ENCODE assay signal across 8 cellular contexts in genomic region chr7:32670105-32670504, GRCh38.
A peak's percentile ranks its signal among the peaks of the same experiment; 100 is the strongest.
DNase-seq lines count a peak whose midpoint lies in the region; ATAC-seq and TF ChIP-seq lines count a peak whose summit lies in the region.

No MANE protein-coding gene starts in this region.

- in situ Hi-C loops in astrocyte of the spinal cord (cut with HindIII; ENCODE audit: low sequenced_read_pairs), result no loop called here

- CTCF ChIA-PET in activated CD4-positive, alpha-beta memory T cell treated with anti-CD3 and anti-CD28 coated beads for 36 hours (lab: Charles Lee), result no interaction called here

- H3K36me3 Mint-ChIP-seq in activated CD4-positive, alpha-beta memory T cell treated with anti-CD3 and anti-CD28 coated beads for 36 hours, result no peaks in the 10 kb centered on the region

- 0 out of 22 replicates have a peak overlapping the region, but pooled peaks of 3 of the 11 experiments have one; percentile 4 to 23 (median 9) for H3K9ac ChIP-seq in BLaER1 treated with 17β-estradiol and CSF1 and Interleukin-3, amounts not matched to agents 10 nM and 100 nM
- H3K9ac ChIP-seq in HUES6 (ENCODE audit: low read length), result no peak overlapping the region

- no peaks in the 10 kb centered on the region for H3K9me3 Mint-ChIP-seq in activated CD4-positive, alpha-beta memory T cell treated with anti-CD3 and anti-CD28 coated beads for 36 hours

- H3K27ac ChIP-seq in BLaER1 treated with 17β-estradiol and CSF1 and Interleukin-3, amounts not matched to agents 10 nM and 100 nM, result peak overlapping the region in 5 of 11 experiments; percentile 10 to 67 (median 38); a peak in 5 of 22 replicates
- peak overlapping the region; percentile 7; the same call in 1 of the 2 replicates for H3K27ac ChIP-seq in HUES6 (ENCODE audit: low read depth, low read length)
- no peak overlapping the region for H3K27ac ChIP-seq in right lobe of liver

- no peaks in the 10 kb centered on the region for H3K4me1 Mint-ChIP-seq in activated CD4-positive, alpha-beta memory T cell treated with anti-CD3 and anti-CD28 coated beads for 36 hours (ENCODE audit: low read depth)

- no peaks in the 10 kb centered on the region for H4K20me1 ChIP-seq in BLaER1 treated with 17β-estradiol and CSF1 and Interleukin-3, amounts not matched to agents 10 nM and 100 nM

- ATAC-seq in right lobe of liver, result peak; percentile 71 to 90 (median 88)
- no peak for ATAC-seq in HG03135 (IDR thresholded peaks at IDR 0.05; ENCODE audit: unreplicated experiment)
- ATAC-seq in Right ventricle myocardium inferior, result no peak

- peaks cover 0 to 7% (median 5%) of the 10 kb centered on the region in 11 experiments; a peak in 6 of 22 replicates for H3K9me3 ChIP-seq in BLaER1 treated with 17β-estradiol and CSF1 and Interleukin-3, amounts not matched to agents 10 nM and 100 nM (replicated peaks in 1 of 11)
- no peaks in the 10 kb centered on the region for H3K9me3 ChIP-seq in HUES6 (ENCODE audit: control insufficient read depth, insufficient read depth, low read depth, low read length)
- H3K9me3 ChIP-seq in right lobe of liver, result no peaks in the 10 kb centered on the region

- no peak for TF ChIP-seq CTCF in astrocyte of the spinal cord (IDR thresholded peaks at IDR 0.05; ENCODE audit: low read depth, low read length)
- TF ChIP-seq CTCF in right lobe of liver (IDR thresholded peaks at IDR 0.05), result no peak

- WGBS in right lobe of liver (ENCODE audit: insufficient coverage, low coverage, low lambda C conversion rate, missing lambda C conversion rate), result 39% methylated on average over 3 of the region's 3 CpGs

- intact Hi-C loops in right lobe of liver (cut with DNase I), result no loop called here
- intact Hi-C loops in activated CD4-positive, alpha-beta memory T cell treated with anti-CD3 and anti-CD28 coated beads for 36 hours (cut with micrococcal nuclease), result no loop called here
- intact Hi-C loops in Right ventricle myocardium inferior (cut with DNase I), result no loop called here

- H3K4me2 ChIP-seq in BLaER1 treated with 17β-estradiol and CSF1 and Interleukin-3, amounts not matched to agents 10 nM and 100 nM, result peak overlapping the region; percentile 9 to 64 (median 47); a peak in 19 of 22 replicates

- peaks cover 15 to 31% (median 25%) of the 10 kb centered on the region in 10 experiments for H3K4me1 ChIP-seq in BLaER1 treated with 17β-estradiol and CSF1 and Interleukin-3, amounts not matched to agents 10 nM and 100 nM
- peaks cover 15% of the 10 kb centered on the region for H3K4me1 ChIP-seq in HUES6 (ENCODE audit: control insufficient read depth, insufficient read depth, low read length)
- no peaks in the 10 kb centered on the region for H3K4me1 ChIP-seq in right lobe of liver

- no peaks in the 10 kb centered on the region for H3K27me3 ChIP-seq in BLaER1 treated with 17β-estradiol and CSF1 and Interleukin-3, amounts not matched to agents 10 nM and 100 nM
- H3K27me3 ChIP-seq in HUES6 (ENCODE audit: control insufficient read depth, insufficient read depth, low read length) (no peaks in the 10 kb centered on the region), right lobe of liver (no peaks in the 10 kb centered on the region)

- H3K27ac Mint-ChIP-seq in activated CD4-positive, alpha-beta memory T cell treated with anti-CD3 and anti-CD28 coated beads for 36 hours, result no peak overlapping the region

- DNase-seq in astrocyte of the spinal cord (ENCODE audit: low read depth, low spot score) (peak; percentile 80), right lobe of liver (peak in 1 of 3 donors; percentile 26), Ammon's horn (ENCODE audit: low spot score) (no peak), Right ventricle myocardium inferior (ENCODE audit: missing footprints) (no peak)
- no peak for DNase-seq in activated CD4-positive, alpha-beta memory T cell treated with anti-CD3 and anti-CD28 coated beads for 36 hours

- POLR2A ChIA-PET in activated CD4-positive, alpha-beta memory T cell treated with anti-CD3 and anti-CD28 coated beads for 36 hours (lab: Charles Lee), result no interaction called here

- peaks cover 4% of the 10 kb centered on the region for H3K27me3 Mint-ChIP-seq in activated CD4-positive, alpha-beta memory T cell treated with anti-CD3 and anti-CD28 coated beads for 36 hours

- TF ChIP-seq POLR2A in right lobe of liver (IDR thresholded peaks at IDR 0.05), result no peak

- H3K4me3 ChIP-seq in BLaER1 treated with 17β-estradiol and CSF1 and Interleukin-3, amounts not matched to agents 10 nM and 100 nM, result no peak overlapping the region
- H3K4me3 ChIP-seq in HUES6 (ENCODE audit: low read depth, low read length) (no peak overlapping the region; the same call in 1 of the 2 replicates), astrocyte of the spinal cord (ENCODE audit: low read depth, low read length) (peak overlapping the region; percentile 20), right lobe of liver (no peak overlapping the region)

- no peak overlapping the region for H3K4me3 Mint-ChIP-seq in activated CD4-positive, alpha-beta memory T cell treated with anti-CD3 and anti-CD28 coated beads for 36 hours

- no peaks in the 10 kb centered on the region for H3K36me3 ChIP-seq in BLaER1 treated with 17β-estradiol and CSF1 and Interleukin-3, amounts not matched to agents 10 nM and 100 nM
- H3K36me3 ChIP-seq in HUES6 (ENCODE audit: control insufficient read depth, insufficient read depth, low read length), result no peaks in the 10 kb centered on the region
- H3K36me3 ChIP-seq in right lobe of liver, result no peaks in the 10 kb centered on the region

Comparison
In these comparisons a context has a peak if more than half of its experiments do, and no peak if none do; other contexts are left out.
1. ATAC-seq: peak in right lobe of liver (4 of 4); none in HG03135 (single experiment) and Right ventricle myocardium inferior (single experiment).